In genomic region chr11:43953521-43953920, GRCh38 we compare ENCODE assay signal across 20 cellular contexts. TPM values are rescaled to one million over a fixed set of nuclear protein-coding genes. Genes with fewer than 3 reads are reported as not detected.
"Had no signal": no experiment of that assay in that cellular context is flagged by ENCODE, and none has a peak within 500 bp of the region (broad histone marks: within the 10 kb centered on the region; RNA-seq: fewer than 3 reads in every experiment).

No MANE protein-coding gene starts in this region.

- H3K9me3 ChIP-seq: neutrophil, psoas muscle, right lobe of liver, tibial artery, uterus had no signal

- H3K4me1 Mint-ChIP-seq: naive thymus-derived CD4-positive, alpha-beta T cell; stimulated activated effector memory CD8-positive, alpha-beta T cell treated with anti-CD3 and anti-CD28 coated beads, Interleukin-12 subunit alpha, Interleukin-12 subunit beta, amount 100 ng/mL, for 72 hours had no signal

- H3K36me3 ChIP-seq: heart right ventricle, neutrophil, right lobe of liver, tibial artery, upper lobe of left lung, uterus had no signal

- H3K4me3 ChIP-seq: heart right ventricle, lung, psoas muscle, right lobe of liver, tibial artery, upper lobe of left lung, uterus had no signal

- H3K36me3 Mint-ChIP-seq: stimulated activated effector memory CD8-positive, alpha-beta T cell treated with anti-CD3 and anti-CD28 coated beads, Interleukin-12 subunit alpha, Interleukin-12 subunit beta, amount 100 ng/mL, for 72 hours had no signal

- H3K9me3 Mint-ChIP-seq: stimulated activated effector memory CD8-positive, alpha-beta T cell treated with anti-CD3 and anti-CD28 coated beads, Interleukin-12 subunit alpha, Interleukin-12 subunit beta, amount 100 ng/mL, for 72 hours had no signal

- H3K4me3 Mint-ChIP-seq: naive thymus-derived CD4-positive, alpha-beta T cell; stimulated activated effector memory CD8-positive, alpha-beta T cell treated with anti-CD3 and anti-CD28 coated beads, Interleukin-12 subunit alpha, Interleukin-12 subunit beta, amount 100 ng/mL, for 72 hours; stimulated activated naive CD8-positive, alpha-beta T cell treated with anti-CD3 and anti-CD28 coated beads, Interleukin-15, Interleukin-2, amounts not matched to agents 100 ng/mL and 50 ng/mL, for 24 hours had no signal

- ATAC-seq: esophagus mucosa; heart right ventricle; left cardiac atrium; left ventricle myocardium superior; naive thymus-derived CD4-positive, alpha-beta T cell; psoas muscle; right lobe of liver; stimulated activated effector memory CD8-positive, alpha-beta T cell treated with anti-CD3 and anti-CD28 coated beads, Interleukin-12 subunit alpha, Interleukin-12 subunit beta, amount 100 ng/mL, for 72 hours had no signal

- H3K27ac ChIP-seq: heart right ventricle, neutrophil, psoas muscle, right lobe of liver, tibial artery, upper lobe of left lung, uterus had no signal

- H3K4me1 ChIP-seq: psoas muscle, right lobe of liver, upper lobe of left lung, uterus had no signal

- DNase-seq: effector memory CD4-positive, alpha-beta T cell; heart right ventricle; hypothalamus; kidney; left cardiac atrium; left ventricle myocardium superior; naive thymus-derived CD4-positive, alpha-beta T cell; psoas muscle; retina; right lobe of liver; stimulated activated CD4-positive, alpha-beta T cell treated with anti-CD3 and anti-CD28 coated beads, Interleukin-4, amount 100 ng/mL, for 1 hour; stimulated activated CD8-positive, alpha-beta memory T cell treated with anti-CD3 and anti-CD28 coated beads, Interleukin-4, amount 100 ng/mL, for 48 hours; tibial artery; upper lobe of left lung had no signal

- H3K27me3 ChIP-seq: heart right ventricle, right lobe of liver, tibial artery, upper lobe of left lung, uterus had no signal

- H3K27ac Mint-ChIP-seq: naive thymus-derived CD4-positive, alpha-beta T cell; stimulated activated effector memory CD8-positive, alpha-beta T cell treated with anti-CD3 and anti-CD28 coated beads, Interleukin-12 subunit alpha, Interleukin-12 subunit beta, amount 100 ng/mL, for 72 hours; stimulated activated naive CD8-positive, alpha-beta T cell treated with anti-CD3 and anti-CD28 coated beads, Interleukin-15, Interleukin-2, amounts not matched to agents 100 ng/mL and 50 ng/mL, for 24 hours had no signal

RNA-seq across cellular contexts. Expression of gene C11orf96, which starts 11.1 kb away (rescaled TPM):
- polyA plus RNA-seq: naive thymus-derived CD4-positive, alpha-beta T cell had no signal
